Comparison of ENCODE assay signal across 16 cellular contexts in the genomic region with DNA sequence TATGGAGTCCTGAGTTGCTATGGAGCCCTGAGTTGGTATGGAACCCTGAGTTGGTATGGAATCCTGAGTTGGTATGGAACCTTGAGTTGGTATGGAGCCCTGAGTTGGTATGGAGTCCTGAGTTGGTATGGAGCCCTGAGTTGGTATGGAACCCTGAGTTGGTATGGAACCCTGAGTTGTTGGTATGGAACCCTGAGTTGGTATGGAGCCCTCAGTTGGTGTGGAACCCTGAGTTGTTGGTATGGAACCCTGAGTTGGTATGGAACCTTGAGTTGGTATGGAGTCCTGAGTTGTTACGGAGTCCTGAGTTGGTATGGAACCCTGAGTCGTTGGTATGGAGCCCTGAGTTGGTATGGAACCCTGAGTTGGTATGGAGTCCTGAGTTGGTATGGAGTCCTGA. TPM values are rescaled to one million over a fixed set of nuclear protein-coding genes. Genes with fewer than 3 reads are reported as not detected.
"Had no signal": no experiment of that assay in that cellular context is flagged by ENCODE, and none has a peak within 500 bp of the region (broad histone marks: within the 10 kb centered on the region; RNA-seq: fewer than 3 reads in every experiment).

No MANE protein-coding gene starts in this region.

RNA-seq across cellular contexts. Expression of a gene that starts 13.6 kb away (rescaled TPM):
- total RNA-seq: activated naive CD4-positive, alpha-beta T cell treated with anti-CD3 and anti-CD28 coated beads for 36 hours; activated naive CD4-positive, alpha-beta T cell treated with anti-CD3 and anti-CD28 coated beads, Interleukin-2, amount 50 U/mL, for 72 hours; activated naive CD8-positive, alpha-beta T cell treated with anti-CD3 and anti-CD28 coated beads for 36 hours; activated naive CD8-positive, alpha-beta T cell treated with anti-CD3 and anti-CD28 coated beads, Interleukin-2, amount 10 ng/mL, durations not matched to agents 7 days and 5 days; activated T-cell treated with anti-CD3 and anti-CD28 coated beads, Interleukin-2, amount 50 U/mL, for 4 hours; activated T-cell treated with anti-CD3 and anti-CD28 coated beads, Interleukin-2, amount 50 U/mL, for 72 hours; activated T-helper 1 cell treated with anti-CD3 and anti-CD28 coated beads, Interleukin-12 subunit alpha, Interleukin-12 subunit beta, Interleukin-2, Interleukin-4 antibody, amounts not matched to agents 30 ng/mL and 10 ng/mL and 1 ng/mL, durations not matched to agents 14 hours and 24 hours and 36 hours; activated T-helper 17 cell treated with anti-CD3 and anti-CD28 coated beads, Interleukin-2, amount 50 U/mL, for 72 hours; activated T-helper 2 cell treated with anti-CD3 and anti-CD28 coated beads, Interferon-gamma antibody, Interleukin-2, Interleukin-4, amounts not matched to agents 10 μg/mL and 5 μg/mL and 100 μg/mL, durations not matched to agents 14 hours and 24 hours and 36 hours; aorta; ascending aorta; body of pancreas; breast epithelium; bronchial epithelial cell; cardiac muscle cell; chondrocyte had no signal
